21 cellular contexts compared by ENCODE assay signal in genomic region chr6:70389261-70389660, GRCh38. TPM values are rescaled to one million over a fixed set of nuclear protein-coding genes. Genes with fewer than 3 reads are reported as not detected.
DNase-seq lines count a peak whose midpoint lies in the region; ATAC-seq and FAIRE-seq lines count a peak whose summit lies in the region.
"Had no signal": no experiment of that assay in that cellular context is flagged by ENCODE, and none has a peak within 500 bp of the region (broad histone marks: within the 10 kb centered on the region; RNA-seq: fewer than 3 reads in every experiment).

No MANE protein-coding gene starts in this region.

- DNase-seq in SIG-M5 treated with dmso at 0.1 percent for 504 hours (lab: John Stamatoyannopoulos, UW; ENCODE audit: unreplicated experiment): no peak
- no peak for DNase-seq in MG63
- DNase-seq: Caco-2; CD4-positive, CD25-positive, alpha-beta regulatory T cell; CD8-positive, alpha-beta T cell; DMS153; DND-41; H9 had no signal

- ATAC-seq in GM18498 (IDR thresholded peaks at IDR 0.05; ENCODE audit: unreplicated experiment): peak; percentile 51
- ATAC-seq in GM19351 (IDR thresholded peaks at IDR 0.05; ENCODE audit: unreplicated experiment): peak; percentile 40
- ATAC-seq in HG03025 (IDR thresholded peaks at IDR 0.05; ENCODE audit: low FRiP score, unreplicated experiment): peak; percentile 59
- no peak for ATAC-seq in GM21576 (IDR thresholded peaks at IDR 0.05; ENCODE audit: unreplicated experiment)
- ATAC-seq: CD8-positive, alpha-beta T cell; GM12878; GM23338; HCT116 had no signal

- no peaks in the 10 kb centered on the region for H3K9me3 ChIP-seq in MG63
- H3K9me3 ChIP-seq: BLaER1, Caco-2 had no signal

- H3K4me3 ChIP-seq in MG63: no peak overlapping the region
- H3K4me3 ChIP-seq: BLaER1, GM12878, GM23338 had no signal

- FAIRE-seq in islet of Langerhans (lab: Jason Lieb, UNC): peak; percentile 30
- FAIRE-seq: A204.1, G401.6, GM18507, GM19239 had no signal

- peaks cover 6% of the 10 kb centered on the region for H3K27me3 ChIP-seq in MG63
- H3K27me3 ChIP-seq: BLaER1 had no signal

- no peaks in the 10 kb centered on the region for H3K36me3 ChIP-seq in MG63
- H3K36me3 ChIP-seq: BLaER1 had no signal

RNA-seq across cellular contexts. Expression of gene FAM135A, which starts 24.0 kb away (rescaled TPM):
- total RNA-seq in MG63 (2014; rRNA removed; shearing (Covaris generic); ENCODE audit: low replicate concordance): 5.6 and 6.7 TPM in 2 replicates
